In the genomic region with DNA sequence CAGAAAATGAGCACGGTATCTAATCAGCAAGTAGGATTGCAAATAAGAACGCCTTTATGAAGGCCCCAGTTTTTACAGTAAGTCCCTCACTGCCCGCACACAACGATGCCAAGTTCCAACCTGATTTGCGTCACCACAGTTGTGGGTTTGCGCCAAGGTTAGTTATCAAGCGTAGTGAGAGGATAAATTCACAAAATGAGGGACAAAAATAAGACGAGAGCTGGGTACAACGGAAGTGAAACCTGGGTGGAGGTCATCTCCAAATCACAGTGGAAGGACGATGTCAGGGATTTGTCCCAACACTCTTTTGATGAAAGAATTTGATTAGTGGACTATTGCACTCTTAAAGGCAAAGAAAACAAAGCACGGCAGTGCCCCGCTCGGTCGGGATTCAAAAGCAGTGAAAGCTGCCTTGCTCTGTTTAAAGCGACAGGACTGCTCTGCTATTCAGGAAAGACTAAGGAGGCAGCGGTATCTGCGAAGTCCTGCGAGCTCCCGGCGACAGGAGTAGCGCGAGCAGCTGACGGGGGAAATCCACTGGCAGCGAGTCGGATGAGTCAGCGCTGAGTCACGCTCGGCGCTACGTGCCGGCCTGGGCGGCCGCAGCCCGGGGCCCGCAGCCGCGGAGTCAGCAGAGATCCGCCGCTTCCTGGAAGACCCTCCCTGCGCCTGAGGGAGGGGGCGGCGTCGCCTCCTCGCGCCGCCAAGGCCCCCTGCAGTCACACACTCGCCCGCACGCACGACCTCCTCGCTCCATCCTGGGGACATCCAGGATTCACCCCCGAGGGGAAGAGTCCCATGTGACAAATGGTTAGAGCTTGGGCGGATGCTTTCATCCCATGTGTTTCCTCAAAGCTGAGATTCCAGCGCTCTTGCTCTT, we compare ENCODE assay signal across 8 cellular contexts.
DNase-seq lines count a peak whose midpoint lies in the region; ATAC-seq, FAIRE-seq and TF ChIP-seq lines count a peak whose summit lies in the region.

No MANE protein-coding gene starts in this region.

- H3K4me1 Mint-ChIP-seq in activated B cell treated with CpG ODN at 0.5 μM for 24 hours: peaks cover 21% of the 10 kb centered on the region

- WGBS in A549 (ENCODE audit: missing lambda C conversion rate): 1% methylated on average over 29 of the region's 54 CpGs
- WGBS in spleen, 5 donors: 0 to 1% (median 1%) methylated on average over 27 to 54 of the region's 54 CpGs

- peaks cover 4% of the 10 kb centered on the region for H3K9me3 Mint-ChIP-seq in activated B cell treated with CpG ODN at 0.5 μM for 24 hours

- peak; percentile 3 to 45; a peak in 4 of 5 replicates for TF ChIP-seq RAD21 in A549 (conservative IDR thresholded peaks at IDR 0.05 in 1 of 2, IDR thresholded peaks at IDR 0.05 in 1 of 2)

- H3K9me3 ChIP-seq in A549 (no peaks in the 10 kb centered on the region), spleen (peaks cover 0 to 8% (median 0%) of the 10 kb centered on the region in 8 donors)

- peak overlapping the region; percentile 81 for H3K4me3 Mint-ChIP-seq in activated B cell treated with CpG ODN at 0.5 μM for 24 hours

- H3K27me3 Mint-ChIP-seq in activated B cell treated with CpG ODN at 0.5 μM for 24 hours: peaks cover 9% of the 10 kb centered on the region

- H3K36me3 Mint-ChIP-seq in activated B cell treated with CpG ODN at 0.5 μM for 24 hours (ENCODE audit: low read depth): no peaks in the 10 kb centered on the region

- peak overlapping the region; percentile 94 for H3K27ac ChIP-seq in A549
- H3K27ac ChIP-seq in caudate nucleus (ENCODE audit: low read depth, low read length): peak overlapping the region; percentile 94
- H3K27ac ChIP-seq in spleen: peak overlapping the region; percentile 50 to 91 (median 86)

- DNase-seq in A549 (ENCODE audit: low read depth in 1 of 2, low spot score in 1 of 2) (peak; percentile 95 to 97), NCI-H2171 (lab: John Stamatoyannopoulos, UW) (peak; percentile 40), activated B cell treated with CpG ODN at 0.5 μM for 24 hours (peak; percentile 80), caudate nucleus (lab: John Stamatoyannopoulos, UW) (peak; percentile 15 to 95 (median 84)), inferior parietal cortex (ENCODE audit: extremely low spot score) (peak; percentile 93), spleen (peak; percentile 97)

- H3K4me1 ChIP-seq in A549 (peaks cover 49% of the 10 kb centered on the region), spleen (peaks cover 0 to 24% (median 9%) of the 10 kb centered on the region in 6 donors)

- peak; percentile 95 for ATAC-seq in A549
- peak; percentile 89 for ATAC-seq in GM18520 (IDR thresholded peaks at IDR 0.05; ENCODE audit: unreplicated experiment)
- ATAC-seq in HG03064 (IDR thresholded peaks at IDR 0.05; ENCODE audit: low read depth, unreplicated experiment): peak; percentile 94
- peak; percentile 88 for ATAC-seq in activated B cell treated with CpG ODN at 0.5 μM for 24 hours (ENCODE audit: low read depth)

- TF ChIP-seq CTCF in A549 (IDR thresholded peaks at IDR 0.05) (no peak), activated B cell treated with CpG ODN at 0.5 μM for 24 hours (IDR thresholded peaks at IDR 0.05) (no peak), spleen (IDR thresholded peaks at IDR 0.05 in 8 of 11, conservative IDR thresholded peaks at IDR 0.05 in 3 of 11) (peak in 2 of 11 experiments; percentile 14 to 17)

- peak; percentile 37; the same call in 1 of the 2 replicates for TF ChIP-seq POLR2A in A549 (IDR thresholded peaks at IDR 0.05; ENCODE audit: low read length)
- peak in 1 of 3 donors; percentile 32 for TF ChIP-seq POLR2A in spleen (IDR thresholded peaks at IDR 0.05)

- CTCF ChIA-PET in A549 (lab: Yijun Ruan, JAX) (interaction anchor here (0.5 to 4.3 kb wide), 18 partner anchors 11 to 414 kb away, joined by 3 to 24 read pairs (median 3); a partner anchor contains a TSS), activated B cell treated with CpG ODN at 0.5 μM for 24 hours (lab: Charles Lee) (interaction anchor here (0.7 to 3.1 kb wide), 5 partner anchors 12 to 105 kb away, joined by 3 to 12 read pairs (median 4); a partner anchor contains a TSS)

- H3K4me2 ChIP-seq in A549: peak overlapping the region; percentile 82

- POLR2A ChIA-PET in A549 (lab: Yijun Ruan, JAX): interaction anchor here (0.6 to 4.2 kb wide), 24 partner anchors 10 to 391 kb away, joined by 3 to 67 read pairs (median 4); a partner anchor contains a TSS
- POLR2A ChIA-PET in activated B cell treated with CpG ODN at 0.5 μM for 24 hours (lab: Charles Lee): interaction anchor here (0.7 to 4.7 kb wide), 10 partner anchors 8 to 870 kb away, joined by 3 to 194 read pairs (median 4); a partner anchor contains a TSS

- peak overlapping the region; percentile 81 for H3K27ac Mint-ChIP-seq in activated B cell treated with CpG ODN at 0.5 μM for 24 hours

- peak; percentile 61 to 85; a peak in 4 of 5 replicates for TF ChIP-seq EP300 in A549 (IDR thresholded peaks at IDR 0.05)

- no peaks in the 10 kb centered on the region for H3K27me3 ChIP-seq in spleen (replicated peaks in 1 of 7)

- no peaks in the 10 kb centered on the region for H3K36me3 ChIP-seq in spleen

- FAIRE-seq in A549 (lab: Jason Lieb, UNC): peak; percentile 32

- H3K4me3 ChIP-seq in A549 (peak overlapping the region; percentile 50), spleen (peak overlapping the region; percentile 31 to 70 (median 43))

- intact Hi-C loops in activated B cell treated with CpG ODN at 0.5 μM for 24 hours (cut with micrococcal nuclease): loop anchor here (1.0 to 2.0 kb wide), 4 partner anchors 31 to 100 kb away; no protein-coding TSS in a partner anchor
- intact Hi-C loops in spleen (cut with DNase I; ENCODE audit: low total_unique reads): no loop called here

TF ChIP-seq in A549, 52 proteins besides CTCF, POLR2A, EP300 and RAD21 (continues in another document):
- TF ChIP-seq NPAS2 (CRISPR knock-in tag; IDR thresholded peaks at IDR 0.05; ENCODE audit: borderline replicate concordance) (peak; percentile 82), JUN (IDR thresholded peaks at IDR 0.05) (peak; percentile 91 to 97), EHF (CRISPR knock-in tag; IDR thresholded peaks at IDR 0.05) (peak; percentile 92), HOXB13 (CRISPR knock-in tag; IDR thresholded peaks at IDR 0.05; ENCODE audit: low read depth) (peak; percentile 97), SMC3 (IDR thresholded peaks at IDR 0.05) (peak; percentile 38; the same call in 1 of the 3 replicates), EHMT2 (IDR thresholded peaks at IDR 0.05; ENCODE audit: low read depth) (no peak), CBX2 (IDR thresholded peaks at IDR 0.05; ENCODE audit: borderline replicate concordance, low read depth) (no peak), JUNB (IDR thresholded peaks at IDR 0.05) (peak; percentile 97), HOXB5 (CRISPR knock-in tag; IDR thresholded peaks at IDR 0.05) (peak; percentile 93), KDM5A (IDR thresholded peaks at IDR 0.05) (no peak), GATA3 (IDR thresholded peaks at IDR 0.05; ENCODE audit: borderline replicate concordance) (peak; percentile 85), ZC3H11A (IDR thresholded peaks at IDR 0.05) (no peak), CBX8 (IDR thresholded peaks at IDR 0.05) (no peak), NFE2L2 (conservative IDR thresholded peaks at IDR 0.05; ENCODE audit: low read length) (peak; percentile 70), POLR2AphosphoS2 (conservative IDR thresholded peaks at IDR 0.05; ENCODE audit: low read length) (no peak), ZFP36 (IDR thresholded peaks at IDR 0.05; ENCODE audit: borderline replicate concordance, partially characterized antibody) (no peak), KDM1A (IDR thresholded peaks at IDR 0.05; ENCODE audit: low read depth) (no peak)
- TF ChIP-seq, protein P1, sequence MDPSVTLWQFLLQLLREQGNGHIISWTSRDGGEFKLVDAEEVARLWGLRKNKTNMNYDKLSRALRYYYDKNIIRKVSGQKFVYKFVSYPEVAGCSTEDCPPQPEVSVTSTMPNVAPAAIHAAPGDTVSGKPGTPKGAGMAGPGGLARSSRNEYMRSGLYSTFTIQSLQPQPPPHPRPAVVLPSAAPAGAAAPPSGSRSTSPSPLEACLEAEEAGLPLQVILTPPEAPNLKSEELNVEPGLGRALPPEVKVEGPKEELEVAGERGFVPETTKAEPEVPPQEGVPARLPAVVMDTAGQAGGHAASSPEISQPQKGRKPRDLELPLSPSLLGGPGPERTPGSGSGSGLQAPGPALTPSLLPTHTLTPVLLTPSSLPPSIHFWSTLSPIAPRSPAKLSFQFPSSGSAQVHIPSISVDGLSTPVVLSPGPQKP (IDR thresholded peaks at IDR 0.05; ENCODE audit: low read depth, low read length): no peak
- TF ChIP-seq, protein P2, sequence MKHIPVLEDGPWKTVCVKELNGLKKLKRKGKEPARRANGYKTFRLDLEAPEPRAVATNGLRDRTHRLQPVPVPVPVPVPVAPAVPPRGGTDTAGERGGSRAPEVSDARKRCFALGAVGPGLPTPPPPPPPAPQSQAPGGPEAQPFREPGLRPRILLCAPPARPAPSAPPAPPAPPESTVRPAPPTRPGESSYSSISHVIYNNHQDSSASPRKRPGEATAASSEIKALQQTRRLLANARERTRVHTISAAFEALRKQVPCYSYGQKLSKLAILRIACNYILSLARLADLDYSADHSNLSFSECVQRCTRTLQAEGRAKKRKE (CRISPR knock-in tag; IDR thresholded peaks at IDR 0.05; ENCODE audit: low read depth): peak; percentile 98
- TF ChIP-seq, protein P3, sequence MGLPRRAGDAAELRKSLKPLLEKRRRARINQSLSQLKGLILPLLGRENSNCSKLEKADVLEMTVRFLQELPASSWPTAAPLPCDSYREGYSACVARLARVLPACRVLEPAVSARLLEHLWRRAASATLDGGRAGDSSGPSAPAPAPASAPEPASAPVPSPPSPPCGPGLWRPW (IDR thresholded peaks at IDR 0.05): no peak
- TF ChIP-seq, protein P4, sequence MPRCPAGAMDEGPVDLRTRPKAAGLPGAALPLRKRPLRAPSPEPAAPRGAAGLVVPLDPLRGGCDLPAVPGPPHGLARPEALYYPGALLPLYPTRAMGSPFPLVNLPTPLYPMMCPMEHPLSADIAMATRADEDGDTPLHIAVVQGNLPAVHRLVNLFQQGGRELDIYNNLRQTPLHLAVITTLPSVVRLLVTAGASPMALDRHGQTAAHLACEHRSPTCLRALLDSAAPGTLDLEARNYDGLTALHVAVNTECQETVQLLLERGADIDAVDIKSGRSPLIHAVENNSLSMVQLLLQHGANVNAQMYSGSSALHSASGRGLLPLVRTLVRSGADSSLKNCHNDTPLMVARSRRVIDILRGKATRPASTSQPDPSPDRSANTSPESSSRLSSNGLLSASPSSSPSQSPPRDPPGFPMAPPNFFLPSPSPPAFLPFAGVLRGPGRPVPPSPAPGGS (IDR thresholded peaks at IDR 0.05): peak; percentile 85; the same call in 2 of the 3 replicates
- TF ChIP-seq, protein P5, sequence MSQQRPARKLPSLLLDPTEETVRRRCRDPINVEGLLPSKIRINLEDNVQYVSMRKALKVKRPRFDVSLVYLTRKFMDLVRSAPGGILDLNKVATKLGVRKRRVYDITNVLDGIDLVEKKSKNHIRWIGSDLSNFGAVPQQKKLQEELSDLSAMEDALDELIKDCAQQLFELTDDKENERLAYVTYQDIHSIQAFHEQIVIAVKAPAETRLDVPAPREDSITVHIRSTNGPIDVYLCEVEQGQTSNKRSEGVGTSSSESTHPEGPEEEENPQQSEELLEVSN (IDR thresholded peaks at IDR 0.05; ENCODE audit: borderline replicate concordance, low read depth): peak; percentile 61

Comparison
In these comparisons a context has a peak if more than half of its experiments do, and no peak if none do; other contexts are left out.
1. Peak in every context shown above with its lines: DNase-seq, ATAC-seq, H3K4me3 ChIP-seq and H3K27ac ChIP-seq.
2. DNase-seq: peak in every context shown above with its lines; median percentile 97 in spleen; 96 in A549; 93 in inferior parietal cortex; 84 in caudate nucleus; 80 in activated B cell treated with CpG ODN at 0.5 μM for 24 hours; 40 in NCI-H2171.